1 cellular context compared by ENCODE assay signal in genomic region chr6:36594029-36594815, GRCh38.
TF ChIP-seq lines count a peak whose summit lies in the region.

SRSF3 (plus strand) TSS chr6:36594362; CDS start chr6:36596763, 2,401 bp downstream.

TF ChIP-seq in GM12878, 131 proteins besides CTCF, POLR2A, EP300 and RAD21 (continued from another document):
- TF ChIP-seq, protein P1, sequence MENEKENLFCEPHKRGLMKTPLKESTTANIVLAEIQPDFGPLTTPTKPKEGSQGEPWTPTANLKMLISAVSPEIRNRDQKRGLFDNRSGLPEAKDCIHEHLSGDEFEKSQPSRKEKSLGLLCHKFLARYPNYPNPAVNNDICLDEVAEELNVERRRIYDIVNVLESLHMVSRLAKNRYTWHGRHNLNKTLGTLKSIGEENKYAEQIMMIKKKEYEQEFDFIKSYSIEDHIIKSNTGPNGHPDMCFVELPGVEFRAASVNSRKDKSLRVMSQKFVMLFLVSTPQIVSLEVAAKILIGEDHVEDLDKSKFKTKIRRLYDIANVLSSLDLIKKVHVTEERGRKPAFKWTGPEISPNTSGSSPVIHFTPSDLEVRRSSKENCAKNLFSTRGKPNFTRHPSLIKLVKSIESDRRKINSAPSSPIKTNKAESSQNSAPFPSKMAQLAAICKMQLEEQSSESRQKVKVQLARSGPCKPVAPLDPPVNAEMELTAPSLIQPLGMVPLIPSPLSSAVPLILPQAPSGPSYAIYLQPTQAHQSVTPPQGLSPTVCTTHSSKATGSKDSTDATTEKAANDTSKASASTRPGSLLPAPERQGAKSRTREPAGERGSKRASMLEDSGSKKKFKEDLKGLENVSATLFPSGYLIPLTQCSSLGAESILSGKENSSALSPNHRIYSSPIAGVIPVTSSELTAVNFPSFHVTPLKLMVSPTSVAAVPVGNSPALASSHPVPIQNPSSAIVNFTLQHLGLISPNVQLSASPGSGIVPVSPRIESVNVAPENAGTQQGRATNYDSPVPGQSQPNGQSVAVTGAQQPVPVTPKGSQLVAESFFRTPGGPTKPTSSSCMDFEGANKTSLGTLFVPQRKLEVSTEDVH (IDR thresholded peaks at IDR 0.05; ENCODE audit: low read depth, partially characterized antibody), result no peak
- TF ChIP-seq EZH2 (IDR thresholded peaks at IDR 0.05; ENCODE audit: borderline replicate concordance, control insufficient read depth, low read depth, low read length), result no peak
